ENCODE assay signal across 34 cellular contexts in genomic region chr6:25585225-25585624, GRCh38.
"Had no signal": no experiment of that assay in that cellular context is flagged by ENCODE, and none has a peak within 500 bp of the region (broad histone marks: within the 10 kb centered on the region; RNA-seq: fewer than 3 reads in every experiment).

No MANE protein-coding gene starts in this region.

- H3K27ac ChIP-seq: KMS-11 had no signal

- H3K4me3 ChIP-seq: MG63 had no signal

- H3K36me3 ChIP-seq: MG63 had no signal

- H3K27me3 ChIP-seq: MG63 had no signal

- H3K9me3 ChIP-seq: MG63 had no signal

- DNase-seq: Karpas-422, Kasumi-1, MG63, MM.1S, MV-4-11, NCI-H1048, NCI-H1092, NCI-H1092 treated with DMSO at 0.1 percent for 48 hours, NCI-H1105, NCI-H1105 treated with DMSO at 0.1 percent for 48 hours, NCI-H1417, NCI-H1417 treated with DMSO at 0.1 percent for 48 hours, NCI-H1436, NCI-H1436 treated with DMSO at 0.1 percent for 48 hours, NCI-H146, NCI-H1694, NCI-H1694 treated with DMSO at 0.1 percent for 48 hours, NCI-H187, NCI-H187 treated with DMSO at 0.1 percent for 48 hours, NCI-H1930, NCI-H2029, NCI-H2029 treated with DMSO at 0.1 percent for 48 hours, NCI-H2081, NCI-H2081 treated with DMSO at 0.1 percent for 48 hours, NCI-H2107, NCI-H2171, NCI-H2171 treated with DMSO at 0.1 percent for 48 hours, NCI-H2227 treated with DMSO at 0.1 percent for 48 hours, NCI-H226, NCI-H345, NCI-H446, NCI-H446 treated with DMSO at 0.1 percent for 48 hours, NCI-H510A had no signal
